ENCODE assay signal across 7 cellular contexts in the genomic region with DNA sequence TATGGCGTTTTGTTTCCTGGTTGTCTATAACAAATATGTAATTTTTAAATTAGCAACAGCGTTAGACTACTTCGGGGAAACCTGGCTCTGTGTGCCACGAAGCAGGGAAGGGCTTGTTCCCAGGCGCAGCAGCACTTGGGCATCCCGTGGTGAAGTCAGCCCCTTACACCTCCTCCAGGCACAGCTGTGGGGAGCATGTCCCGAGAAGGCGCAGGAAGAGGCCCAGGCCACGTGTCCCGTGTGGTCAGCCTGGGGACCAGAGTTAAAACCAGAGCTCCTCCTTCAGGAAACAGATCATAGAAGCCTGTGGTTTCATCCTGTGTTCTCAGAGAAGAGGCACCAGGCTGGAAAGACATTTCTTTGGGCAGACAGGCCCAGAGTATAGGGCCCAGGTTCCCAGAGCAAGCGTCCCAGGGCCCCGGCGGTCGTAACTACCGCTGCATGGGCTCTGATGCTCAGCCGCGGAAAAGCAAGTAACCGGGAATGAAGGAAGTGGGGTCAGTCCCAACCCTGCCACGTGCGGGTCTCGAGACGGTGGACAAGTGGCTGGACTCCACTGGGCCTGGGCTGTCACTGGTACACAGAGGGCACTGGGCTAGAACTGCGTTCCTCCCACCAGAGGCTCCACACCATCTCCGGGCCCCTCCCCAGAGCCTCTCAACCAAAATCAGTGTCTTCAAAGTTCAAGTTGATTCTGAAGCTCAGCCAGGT. TPM values are rescaled to one million over a fixed set of nuclear protein-coding genes. Genes with fewer than 3 reads are reported as not detected.
DNase-seq lines count a peak whose midpoint lies in the region; ATAC-seq and TF ChIP-seq lines count a peak whose summit lies in the region.

No MANE protein-coding gene starts in this region.

- no peaks in the 10 kb centered on the region for H3K27me3 Mint-ChIP-seq in activated T-cell treated with anti-CD3 and anti-CD28 coated beads, Interleukin-2, amount 50 U/mL, for 72 hours (ENCODE audit: low read depth)

- peak overlapping the region; percentile 15 to 67 for H3K4me3 Mint-ChIP-seq in activated T-cell treated with anti-CD3 and anti-CD28 coated beads, Interleukin-2, amount 50 U/mL, for 72 hours

- H3K36me3 Mint-ChIP-seq in activated T-cell treated with anti-CD3 and anti-CD28 coated beads, Interleukin-2, amount 50 U/mL, for 72 hours (ENCODE audit: insufficient read depth in 2 of 2): peaks cover 0 to 4% of the 10 kb centered on the region in 2 donors

- H3K27me3 ChIP-seq in HUES48 (ENCODE audit: control insufficient read depth, insufficient read depth, low read length) (no peaks in the 10 kb centered on the region), left ventricle myocardium inferior (ENCODE audit: low read depth) (no peaks in the 10 kb centered on the region)

- TF ChIP-seq CTCF in left ventricle myocardium inferior (IDR thresholded peaks at IDR 0.05; ENCODE audit: borderline replicate concordance): no peak

- peak overlapping the region; percentile 72 for H3K27ac Mint-ChIP-seq in activated T-cell treated with anti-CD3 and anti-CD28 coated beads, Interleukin-2, amount 50 U/mL, for 72 hours

- 0 out of 2 replicates have a peak, but pooled peaks cover 4% of the 10 kb centered on the region for H3K4me1 ChIP-seq in HUES48 (ENCODE audit: control insufficient read depth, insufficient read depth, low read length)
- peaks cover 16% of the 10 kb centered on the region for H3K4me1 ChIP-seq in left ventricle myocardium inferior

- no peaks in the 10 kb centered on the region for H3K9me3 ChIP-seq in HUES48 (ENCODE audit: control insufficient read depth, insufficient read depth, low read length)
- H3K9me3 ChIP-seq in left ventricle myocardium inferior (replicated peaks): no peaks in the 10 kb centered on the region

- peak in 1 of 2 donors; percentile 21 for DNase-seq in activated T-cell treated with anti-CD3 and anti-CD28 coated beads, Interleukin-2, amount 50 U/mL, for 72 hours
- DNase-seq in left ventricle myocardium inferior (peak; percentile 57), NCI-H187 treated with DMSO at 0.1 percent for 48 hours (lab: John Stamatoyannopoulos, UW) (no peak)
- peak; percentile 40 for DNase-seq in stimulated activated CD8-positive, alpha-beta memory T cell treated with anti-CD3 and anti-CD28 coated beads, Interleukin-4, amount 100 ng/mL, for 48 hours

- H3K4me3 ChIP-seq in HUES48 (ENCODE audit: low read depth, low read length): no peak overlapping the region
- H3K4me3 ChIP-seq in left ventricle myocardium inferior: no peak overlapping the region

- H3K27ac ChIP-seq in HUES48 (ENCODE audit: low read depth, low read length): peak overlapping the region; percentile 37
- H3K27ac ChIP-seq in left ventricle myocardium inferior (replicated peaks): peak overlapping the region; percentile 62

- intact Hi-C loops in left ventricle myocardium inferior (cut with micrococcal nuclease): no loop called here

- no peak overlapping the region for H3K9ac ChIP-seq in HUES48 (ENCODE audit: low read depth, low read length)

- H3K36me3 ChIP-seq in HUES48 (ENCODE audit: control insufficient read depth, insufficient read depth, low read length): peaks cover 26% of the 10 kb centered on the region; the same call in 1 of the 2 replicates
- no peaks in the 10 kb centered on the region for H3K36me3 ChIP-seq in left ventricle myocardium inferior

- no peaks in the 10 kb centered on the region for H3K9me3 Mint-ChIP-seq in activated T-cell treated with anti-CD3 and anti-CD28 coated beads, Interleukin-2, amount 50 U/mL, for 72 hours

- peaks cover 14% of the 10 kb centered on the region for H3K4me1 Mint-ChIP-seq in activated T-cell treated with anti-CD3 and anti-CD28 coated beads, Interleukin-2, amount 50 U/mL, for 72 hours (ENCODE audit: low read depth)

- ATAC-seq in GM18907 (IDR thresholded peaks at IDR 0.05; ENCODE audit: unreplicated experiment) (peak; percentile 57), HG03378 (IDR thresholded peaks at IDR 0.05; ENCODE audit: unreplicated experiment) (no peak)
- ATAC-seq in activated T-cell treated with anti-CD3 and anti-CD28 coated beads, Interleukin-2, amount 50 U/mL, for 72 hours (replicated peaks in 1 of 2): peak; percentile 33 to 43

RNA-seq across cellular contexts. Expression of a gene that starts 7.1 kb away (rescaled TPM):
- 10 to 100 TPM; 63.6 to 79.3 TPM for total RNA-seq in activated T-cell treated with anti-CD3 and anti-CD28 coated beads, Interleukin-2, amount 50 U/mL, for 72 hours
- 12.5 TPM for total RNA-seq in left ventricle myocardium inferior

RNA-seq across cellular contexts. Expression of a gene that starts 7.1 kb away (rescaled TPM):
- total RNA-seq in activated T-cell treated with anti-CD3 and anti-CD28 coated beads, Interleukin-2, amount 50 U/mL, for 72 hours: 10 to 100 TPM; 31.7 to 39.9 TPM
- 19.9 TPM for total RNA-seq in left ventricle myocardium inferior

RNA-seq across cellular contexts. Expression of a gene that starts 16.4 kb away (rescaled TPM):
- total RNA-seq in activated T-cell treated with anti-CD3 and anti-CD28 coated beads, Interleukin-2, amount 50 U/mL, for 72 hours: 10 to 100 TPM; 51.2 to 63.8 TPM
- 16.2 TPM for total RNA-seq in left ventricle myocardium inferior
